9 cellular contexts compared by ENCODE assay signal in genomic region chr2:64283641-64284371, GRCh38.
A peak's percentile ranks its signal among the peaks of the same experiment; 100 is the strongest.
DNase-seq lines count a peak whose midpoint lies in the region; ATAC-seq, FAIRE-seq and TF ChIP-seq lines count a peak whose summit lies in the region.
"Had no signal": no experiment of that assay in that cellular context is flagged by ENCODE, and none has a peak within 500 bp of the region (broad histone marks: within the 10 kb centered on the region; RNA-seq: fewer than 3 reads in every experiment).

No MANE protein-coding gene starts in this region.

- H2AFZ ChIP-seq in K562 (ENCODE audit: low read depth, low read length): 0 out of 2 replicates have a peak overlapping the region, but pooled peaks have one; percentile 28

- no peaks in the 10 kb centered on the region for H3K9me1 ChIP-seq in K562 (ENCODE audit: control insufficient read depth, insufficient read depth, low read length)

- intact Hi-C loops in CD4-positive, alpha-beta T cell (cut with DNase I, micrococcal nuclease): loop anchor here (5.0 kb wide), 2 partner anchors 142 to 1577 kb away; partner anchors contain the start of genes EHBP1 (in 1 of the 2) and PELI1 (in 1 of the 2)
- intact Hi-C loops in K562 (cut with micrococcal nuclease): no loop called here

- CTCF ChIA-PET in CD4-positive, alpha-beta T cell (lab: Charles Lee): no interaction called here
- CTCF ChIA-PET in K562 (lab: Yijun Ruan, JAX; ENCODE audit: low intra/inter-chr PET ratio): no interaction called here

- no peak overlapping the region for H3K27ac Mint-ChIP-seq in CD4-positive, alpha-beta T cell
- H3K27ac Mint-ChIP-seq: activated naive CD8-positive, alpha-beta T cell had no signal

- no peaks in the 10 kb centered on the region for H3K36me3 Mint-ChIP-seq in CD4-positive, alpha-beta T cell (ENCODE audit: low read depth)

- TF ChIP-seq RAD21 in K562 (CRISPR knock-in tag; conservative IDR thresholded peaks at IDR 0.05 in 1 of 2, IDR thresholded peaks at IDR 0.05 in 1 of 2): no peak

- no peak overlapping the region for H3K4me3 Mint-ChIP-seq in CD4-positive, alpha-beta T cell
- H3K4me3 Mint-ChIP-seq: activated naive CD8-positive, alpha-beta T cell had no signal

- in situ Hi-C loops in K562 (cut with MboI): no loop called here

- no peak overlapping the region for H3K4me3 ChIP-seq in K562
- peak overlapping the region in 1 of 2 donors; percentile 13 for H3K4me3 ChIP-seq in small intestine (ENCODE audit: low read depth in 1 of 2, low read length in 2 of 2)
- no peak overlapping the region for H3K4me3 ChIP-seq in WERI-Rb-1 (ENCODE audit: low read depth, low read length)

- H3K79me2 ChIP-seq in K562 (ENCODE audit: control insufficient read depth, insufficient read depth, low read length): no peaks in the 10 kb centered on the region

- no peaks in the 10 kb centered on the region for H3K36me3 ChIP-seq in K562 (ENCODE audit: control insufficient read depth, insufficient read depth, low read length)
- H3K36me3 ChIP-seq in small intestine (ENCODE audit: control insufficient read depth in 2 of 2, insufficient read depth in 2 of 2, low read length in 2 of 2): no peaks in the 10 kb centered on the region
- H3K36me3 ChIP-seq in WERI-Rb-1: no peaks in the 10 kb centered on the region

- peak; percentile 95 for ATAC-seq in CD4-positive, alpha-beta T cell (ENCODE audit: poor library complexity)
- peak; percentile 89 for ATAC-seq in HG03159 (IDR thresholded peaks at IDR 0.05; ENCODE audit: unreplicated experiment)
- peak; percentile 28; the same call in 2 of the 3 replicates for ATAC-seq in K562

- no peak for TF ChIP-seq CTCF in CD4-positive, alpha-beta T cell (IDR thresholded peaks at IDR 0.05)
- TF ChIP-seq CTCF in K562 (IDR thresholded peaks at IDR 0.05 in 2 of 3, conservative IDR thresholded peaks at IDR 0.05 in 1 of 3; ENCODE audit: insufficient read depth in 2 of 3, low read depth in 1 of 3, low read length in 3 of 3) (no peak), WERI-Rb-1 (IDR thresholded peaks at IDR 0.05; ENCODE audit: low read depth, low read length) (no peak)

- no peaks in the 10 kb centered on the region for H4K20me1 ChIP-seq in K562 (replicated peaks; ENCODE audit: control insufficient read depth, insufficient read depth, low read length)

- no peaks in the 10 kb centered on the region for H3K9me3 ChIP-seq in CD4-positive, alpha-beta T cell (ENCODE audit: control insufficient read depth, low read length)
- H3K9me3 ChIP-seq in K562 (replicated peaks; ENCODE audit: control insufficient read depth, insufficient read depth, low read depth, low read length): no peaks in the 10 kb centered on the region
- H3K9me3 ChIP-seq in small intestine (ENCODE audit: control insufficient read depth, low read depth): no peaks in the 10 kb centered on the region
- H3K9me3 ChIP-seq in WERI-Rb-1 (ENCODE audit: severe bottlenecking): no peaks in the 10 kb centered on the region

- no peak overlapping the region for H3K9ac ChIP-seq in K562 (ENCODE audit: insufficient read depth in 1 of 2, low read depth in 2 of 2, low read length in 2 of 2)

- TF ChIP-seq POLR2A in K562 (conservative IDR thresholded peaks at IDR 0.05): no peak

- WGBS in K562 (ENCODE audit: insufficient coverage, low coverage, missing lambda C conversion rate): 16% methylated on average over 16 of the region's 16 CpGs
- 55 to 58% (median 56%) methylated on average over 16 of the region's 16 CpGs for WGBS in small intestine, 3 donors

- H3K27ac ChIP-seq in CD4-positive, alpha-beta T cell (ENCODE audit: low read depth, low read length): peak overlapping the region; percentile 39
- H3K27ac ChIP-seq in K562 (ENCODE audit: extremely low read depth, low read depth, low read length): no peak overlapping the region
- H3K27ac ChIP-seq in small intestine (ENCODE audit: low read depth in 1 of 2, low read length in 1 of 2): peak overlapping the region; percentile 59 to 69
- H3K27ac ChIP-seq in WERI-Rb-1: no peak overlapping the region

- no peaks in the 10 kb centered on the region for H3K9me3 Mint-ChIP-seq in CD4-positive, alpha-beta T cell

- FAIRE-seq in K562 (lab: Jason Lieb, UNC): no peak
- no peak for FAIRE-seq in small intestine (lab: Jason Lieb, UNC)

- POLR2A ChIA-PET in CD4-positive, alpha-beta T cell (lab: Charles Lee): interaction anchor here (0.8 to 1.3 kb wide), 6 partner anchors 23 to 944 kb away, joined by 3 to 5 read pairs (median 3); partner anchors contain the start of gene ACTR2
- POLR2A ChIA-PET in K562 (lab: Yijun Ruan, JAX): interaction anchor here (0.6 to 0.8 kb wide), 2 partner anchors 17 to 649 kb away, joined by 3 read pairs; no protein-coding TSS in a partner anchor

- peak in 6 of 10 experiments; percentile 7 to 39 (median 18) for DNase-seq in CD4-positive, alpha-beta T cell
- DNase-seq in GM19238 (ENCODE audit: insufficient read length, low spot score) (peak; percentile 50), K562 (ENCODE audit: extremely low read depth in 1 of 4, low spot score in 3 of 4) (no peak), small intestine (peak; percentile 70), NCI-H187 treated with DMSO at 0.1 percent for 48 hours (lab: John Stamatoyannopoulos, UW) (no peak), WERI-Rb-1 (no peak), C1 segment of cervical spinal cord (lab: John Stamatoyannopoulos, UW) (no peak)

- H3K4me1 ChIP-seq in K562 (replicated peaks in 1 of 2; ENCODE audit: control insufficient read depth in 2 of 2, insufficient read depth in 2 of 2, low read length in 2 of 2) (peaks cover 0 to 3% of the 10 kb centered on the region in 2 experiments; a peak in 1 of 5 replicates), small intestine (ENCODE audit: control insufficient read depth in 2 of 2, insufficient read depth in 1 of 2, low read depth in 1 of 2, low read length in 1 of 2) (peaks cover 0 to 15% of the 10 kb centered on the region in 2 donors)

- H3K4me1 Mint-ChIP-seq in CD4-positive, alpha-beta T cell (ENCODE audit: low read depth): no peaks in the 10 kb centered on the region

- H3K27me3 ChIP-seq in CD4-positive, alpha-beta T cell (ENCODE audit: control insufficient read depth, insufficient read depth, low read length): no peaks in the 10 kb centered on the region
- H3K27me3 ChIP-seq in K562 (ENCODE audit: control insufficient read depth in 2 of 2, insufficient read depth in 2 of 2, low read length in 2 of 2) (peaks cover 20 to 30% of the 10 kb centered on the region in 2 experiments), small intestine (ENCODE audit: control insufficient read depth in 2 of 2, insufficient read depth in 2 of 2, low read length in 2 of 2) (no peaks in the 10 kb centered on the region), WERI-Rb-1 (ENCODE audit: insufficient read depth, low read depth, severe bottlenecking) (no peaks in the 10 kb centered on the region)

- no TSS peak for BruUV-seq in K562 (replicated peaks; lab: Mats Ljungman, UMichigan)

- no peak overlapping the region for H3K4me2 ChIP-seq in K562 (ENCODE audit: insufficient read depth, low read length)

- H3K27me3 Mint-ChIP-seq in CD4-positive, alpha-beta T cell: no peaks in the 10 kb centered on the region
- H3K27me3 Mint-ChIP-seq: activated naive CD8-positive, alpha-beta T cell had no signal

- no peak for TF ChIP-seq EP300 in K562 (IDR thresholded peaks at IDR 0.05; ENCODE audit: low read length)

TF ChIP-seq in K562, 482 proteins besides CTCF, POLR2A, EP300 and RAD21 (continues in another document):
- TF ChIP-seq ZNF41 (CRISPR knock-in tag; conservative IDR thresholded peaks at IDR 0.05) (no peak), HDAC2 (IDR thresholded peaks at IDR 0.05) (no peak), TAF1 (IDR thresholded peaks at IDR 0.05; ENCODE audit: control insufficient read depth, extremely low read depth, insufficient read depth, low read length, severe bottlenecking) (no peak), PKNOX1 (IDR thresholded peaks at IDR 0.05) (peak; percentile 35; the same call in 1 of the 2 replicates), E2F1 (CRISPR knock-in tag; IDR thresholded peaks at IDR 0.05) (no peak), MEIS2 (IDR thresholded peaks at IDR 0.05; ENCODE audit: partially characterized antibody) (peak; percentile 91), NFE2L1 (tag; IDR thresholded peaks at IDR 0.05; ENCODE audit: borderline replicate concordance, low read depth) (no peak)

Comparison
In these comparisons a context has a peak if more than half of its experiments do, and no peak if none do; other contexts are left out.
1. ATAC-seq: peak in every context shown above with its lines; median percentile 95 in CD4-positive, alpha-beta T cell; 89 in HG03159; 28 in K562.
2. DNase-seq: peak in CD4-positive, alpha-beta T cell (6 of 10), GM19238 (single experiment) and small intestine (single experiment); none in K562 (0 of 4), NCI-H187 treated with DMSO at 0.1 percent for 48 hours (single experiment), WERI-Rb-1 (single experiment) and C1 segment of cervical spinal cord (0 of 14).
3. H3K27ac ChIP-seq: peak in CD4-positive, alpha-beta T cell (single experiment) and small intestine (2 of 2); none in K562 (single experiment) and WERI-Rb-1 (single experiment).